21 cellular contexts compared by ENCODE assay signal in genomic region chr12:6777386-6777785, GRCh38. TPM values are rescaled to one million over a fixed set of nuclear protein-coding genes. Genes with fewer than 3 reads are reported as not detected.
DNase-seq lines count a peak whose midpoint lies in the region; ATAC-seq and TF ChIP-seq lines count a peak whose summit lies in the region.
"Had no signal": no experiment of that assay in that cellular context is flagged by ENCODE, and none has a peak within 500 bp of the region (broad histone marks: within the 10 kb centered on the region; RNA-seq: fewer than 3 reads in every experiment).

No MANE protein-coding gene starts in this region.

- no peaks in the 10 kb centered on the region for H3K36me3 ChIP-seq in GM23338 (ENCODE audit: insufficient read depth)
- no peaks in the 10 kb centered on the region for H3K36me3 ChIP-seq in osteoblast (ENCODE audit: insufficient read depth, low read length)
- H3K36me3 ChIP-seq: brain microvascular endothelial cell, colonic mucosa had no signal

- H2AFZ ChIP-seq in GM23338 (no peak overlapping the region), osteoblast (ENCODE audit: low read length) (no peak overlapping the region)

- H3K27me3 ChIP-seq in GM23338 (ENCODE audit: insufficient read depth) (peaks cover 63% of the 10 kb centered on the region), osteoblast (ENCODE audit: insufficient read depth, low read length) (no peaks in the 10 kb centered on the region)
- H3K27me3 ChIP-seq: brain microvascular endothelial cell had no signal

- no peak for ATAC-seq in GM23338
- no peak for ATAC-seq in WTC11
- ATAC-seq in HG02571 (IDR thresholded peaks at IDR 0.05; ENCODE audit: unreplicated experiment) = no peak
- ATAC-seq in GM18870 (IDR thresholded peaks at IDR 0.05; ENCODE audit: unreplicated experiment) = no peak
- ATAC-seq: activated naive CD4-positive, alpha-beta T cell treated with anti-CD3 and anti-CD28 coated beads, Interleukin-2, amount 50 U/mL, for 72 hours; stimulated activated naive B cell treated with anti-CD40 and anti-IgM and Interleukin-4, amounts not matched to agents 10 μg/mL and 1 μg/mL and 100 μg/mL, for 72 hours had no signal

- CTCF ChIA-PET in WTC11 (lab: Charles Lee) = interaction anchor here (1.4 to 3.8 kb wide), 4 partner anchors 10 to 171 kb away, joined by 4 to 88 read pairs (median 27); partner anchors contain the start of genes MLF2 and PTMS

- peaks cover 62% of the 10 kb centered on the region for H3K27me3 Mint-ChIP-seq in GM23338 (ENCODE audit: insufficient read depth, low read depth, poor library complexity)
- H3K27me3 Mint-ChIP-seq in WTC11 (ENCODE audit: low read depth) = peaks cover 56% of the 10 kb centered on the region

- H3K4me3 Mint-ChIP-seq in GM23338 (peak overlapping the region; percentile 89; the same call in 2 of the 3 replicates), WTC11 (peak overlapping the region; percentile 95; the same call in 1 of the 2 replicates)
- H3K4me3 Mint-ChIP-seq: stimulated activated naive B cell treated with anti-CD40 and anti-IgM and Interleukin-4, amounts not matched to agents 10 μg/mL and 1 μg/mL and 100 μg/mL, for 72 hours had no signal

- no peaks in the 10 kb centered on the region for H3K9me3 ChIP-seq in osteoblast (ENCODE audit: low read depth, low read length)
- H3K9me3 ChIP-seq: Caco-2, colonic mucosa had no signal

- peaks cover 12% of the 10 kb centered on the region; the same call in 1 of the 2 replicates for H3F3A ChIP-seq in GM23338 (replicated peaks; ENCODE audit: low read depth)

- H3K4me1 ChIP-seq in GM23338 (ENCODE audit: insufficient read depth) (peaks cover 16% of the 10 kb centered on the region), osteoblast (ENCODE audit: insufficient read depth, low read length) (peaks cover 6% of the 10 kb centered on the region)
- H3K4me1 ChIP-seq: colonic mucosa had no signal

- H3K4me2 ChIP-seq in GM23338 (peak overlapping the region; percentile 99), osteoblast (ENCODE audit: insufficient read depth, low read length) (no peak overlapping the region)

- H3K4me3 ChIP-seq in GM23338 (peak overlapping the region; percentile 71; the same call in 1 of the 2 replicates), osteoblast (ENCODE audit: insufficient read depth, low read length) (no peak overlapping the region), coronary artery (no peak overlapping the region)
- H3K4me3 ChIP-seq: colonic mucosa, lung had no signal

- TF ChIP-seq CTCF in GM23338 (conservative IDR thresholded peaks at IDR 0.05; ENCODE audit: low read depth in 2 of 2) (no peak), WTC11 (IDR thresholded peaks at IDR 0.05) (no peak), osteoblast (IDR thresholded peaks at IDR 0.05; ENCODE audit: extremely low read depth, low read depth, low read length) (no peak), coronary artery (IDR thresholded peaks at IDR 0.05) (no peak)

- no peaks in the 10 kb centered on the region for H4K20me1 ChIP-seq in GM23338 (replicated peaks; ENCODE audit: insufficient read depth)
- no peaks in the 10 kb centered on the region for H4K20me1 ChIP-seq in osteoblast (ENCODE audit: insufficient read depth, low read length)

- H3K27ac Mint-ChIP-seq in GM23338 (no peak overlapping the region), WTC11 (no peak overlapping the region)

- no peaks in the 10 kb centered on the region for H3K9me2 ChIP-seq in GM23338 (ENCODE audit: insufficient read depth)

- H3K9me3 Mint-ChIP-seq in GM23338 (no peaks in the 10 kb centered on the region; the same call in 2 of the 3 replicates), WTC11 (no peaks in the 10 kb centered on the region)
- H3K9me3 Mint-ChIP-seq: activated naive CD4-positive, alpha-beta T cell treated with anti-CD3 and anti-CD28 coated beads, Interleukin-2, amount 50 U/mL, for 72 hours; stimulated activated naive B cell treated with anti-CD40 and anti-IgM and Interleukin-4, amounts not matched to agents 10 μg/mL and 1 μg/mL and 100 μg/mL, for 72 hours; type B pancreatic cell had no signal

- POLR2A ChIA-PET in WTC11 (lab: Charles Lee) = interaction anchor here (0.8 to 2.9 kb wide), 3 partner anchors 11 to 51 kb away, joined by 3 to 22 read pairs (median 19); partner anchors contain the start of genes MLF2, P3H3 and PTMS

- H3K79me2 ChIP-seq in GM23338 (replicated peaks; ENCODE audit: insufficient read depth) (no peaks in the 10 kb centered on the region), osteoblast (ENCODE audit: insufficient read depth, low read length) (no peaks in the 10 kb centered on the region)

- H3K36me3 Mint-ChIP-seq in GM23338 (ENCODE audit: low read depth) = peaks cover 7% of the 10 kb centered on the region; the same call in 2 of the 3 replicates
- H3K36me3 Mint-ChIP-seq in WTC11 = no peaks in the 10 kb centered on the region

- H3K4me1 Mint-ChIP-seq in GM23338 (peaks cover 50% of the 10 kb centered on the region), WTC11 (peaks cover 41% of the 10 kb centered on the region)

- no peak for DNase-seq in GM23338 (ENCODE audit: low spot score)
- no peak for DNase-seq in WTC11 (ENCODE audit: low spot score)
- DNase-seq in osteoblast (ENCODE audit: insufficient read length, low spot score, missing footprints) = peak; percentile 59
- DNase-seq in coronary artery (ENCODE audit: low spot score) = no peak
- DNase-seq: activated CD4-positive, alpha-beta T cell treated with anti-CD3 and anti-CD28 coated beads, Interleukin-2, amount 50 U/mL, for 1 hour; brain microvascular endothelial cell; colonic mucosa; KBM-7; MV-4-11; NCI-H1694 treated with DMSO at 0.1 percent for 48 hours; NCI-H748 treated with DMSO at 0.1 percent for 48 hours; stimulated activated naive B cell treated with anti-CD40 and anti-IgM and Interleukin-4, amounts not matched to agents 10 μg/mL and 1 μg/mL and 100 μg/mL, for 72 hours had no signal

- no peak overlapping the region for H3K27ac ChIP-seq in GM23338 (ENCODE audit: low read depth)
- no peak overlapping the region for H3K27ac ChIP-seq in osteoblast (ENCODE audit: low read depth, low read length)
- no peak overlapping the region for H3K27ac ChIP-seq in coronary artery
- H3K27ac ChIP-seq: brain microvascular endothelial cell, HL-60 had no signal

TF ChIP-seq in GM23338, 12 proteins besides CTCF, POLR2A, EP300 and RAD21:
- TF ChIP-seq CREB1 (CRISPR knock-in tag; IDR thresholded peaks at IDR 0.05; ENCODE audit: low read depth) = no peak

TF ChIP-seq in WTC11, 78 proteins besides CTCF, POLR2A, EP300 and RAD21 (continues in another document):
- TF ChIP-seq HMGXB4 (CRISPR knock-in tag; IDR thresholded peaks at IDR 0.05) (no peak), ZMAT4 (CRISPR knock-in tag; IDR thresholded peaks at IDR 0.05) (no peak), ESRRA (CRISPR knock-in tag; IDR thresholded peaks at IDR 0.05; ENCODE audit: borderline replicate concordance) (no peak), GRHL2 (CRISPR knock-in tag; IDR thresholded peaks at IDR 0.05; ENCODE audit: insufficient replicate concordance, severe bottlenecking) (no peak), ATF2 (CRISPR knock-in tag; IDR thresholded peaks at IDR 0.05; ENCODE audit: borderline replicate concordance, low read depth) (no peak), HMGA2 (CRISPR knock-in tag; IDR thresholded peaks at IDR 0.05) (no peak)

RNA-seq across cellular contexts. Expression of gene LAG3, which starts 5.1 kb away (rescaled TPM):
- 1.0 and 4.7 TPM in 2 replicates for total RNA-seq in GM23338 (2014; rRNA removed; shearing (Covaris generic))
- 3.7 and 3.9 TPM in 2 replicates for polyA plus RNA-seq in GM23338 (2016; fragmentation: Nextera tagmentation; extraction: Ambion mirVana)
- total RNA-seq in WTC11 (2021) (2.4 to 2.6 TPM (median 2.6 TPM) in 3 replicates), osteoblast (not detected in 2 replicates)
- total RNA-seq: Daoy, myocyte had no signal

RNA-seq across cellular contexts. Expression of gene PTMS, which starts 11.2 kb away (rescaled TPM):
- total RNA-seq in GM23338 (2014; rRNA removed; shearing (Covaris generic)) = 82.4 and 111 TPM in 2 replicates
- 238 and 270 TPM in 2 replicates for polyA plus RNA-seq in GM23338 (2016; fragmentation: Nextera tagmentation; extraction: Ambion mirVana)
- total RNA-seq in WTC11 (2021) (370 to 539 TPM (median 525 TPM) in 3 replicates), osteoblast (70.4 and 72.7 TPM in 2 replicates)

RNA-seq across cellular contexts. Expression of gene CD4, which starts 11.9 kb away (rescaled TPM):
- 1.5 and 2.2 TPM in 2 replicates for total RNA-seq in GM23338 (2014; rRNA removed; shearing (Covaris generic))
- 2.0 and 2.1 TPM in 2 replicates for polyA plus RNA-seq in GM23338 (2016; fragmentation: Nextera tagmentation; extraction: Ambion mirVana)
- total RNA-seq in WTC11 (2021) (2.5 to 3.3 TPM (median 2.7 TPM) in 3 replicates), osteoblast (10.9 and 15.0 TPM in 2 replicates)
- total RNA-seq: Caco-2, Daoy, myocyte had no signal

RNA-seq across cellular contexts. Expression of gene MLF2, which starts 24.4 kb away (rescaled TPM):
- 289 and 292 TPM in 2 replicates for total RNA-seq in GM23338 (2014; rRNA removed; shearing (Covaris generic))
- polyA plus RNA-seq in GM23338 (2016; fragmentation: Nextera tagmentation; extraction: Ambion mirVana) = 280 and 283 TPM in 2 replicates
- 226 to 236 TPM (median 229 TPM) in 3 replicates for total RNA-seq in WTC11 (2021)
- total RNA-seq in osteoblast = 118 and 138 TPM in 2 replicates

RNA-seq across cellular contexts. Expression of gene GPR162, which starts 44.2 kb away (rescaled TPM):
- total RNA-seq in GM23338 (2014; rRNA removed; shearing (Covaris generic)) = 3.0 and 5.0 TPM in 2 replicates
- 4.7 and 5.0 TPM in 2 replicates for polyA plus RNA-seq in GM23338 (2016; fragmentation: Nextera tagmentation; extraction: Ambion mirVana)
- total RNA-seq in WTC11 (2021) (7.3 to 9.3 TPM (median 8.2 TPM) in 3 replicates), osteoblast (1.4 and 5.0 TPM in 2 replicates)
